In genomic region chr5:150300496-150301169, GRCh38 we compare ENCODE assay signal across 24 cellular contexts. TPM values are rescaled to one million over a fixed set of nuclear protein-coding genes. Genes with fewer than 3 reads are reported as not detected.
DNase-seq lines count a peak whose midpoint lies in the region; ATAC-seq, FAIRE-seq and TF ChIP-seq lines count a peak whose summit lies in the region.
"Had no signal": no experiment of that assay in that cellular context is flagged by ENCODE, and none has a peak within 500 bp of the region (broad histone marks: within the 10 kb centered on the region; RNA-seq: fewer than 3 reads in every experiment).

No MANE protein-coding gene starts in this region.

- peaks cover 75% of the 10 kb centered on the region for H3K4me1 ChIP-seq in A549
- H3K4me1 ChIP-seq in endodermal cell (ENCODE audit: control insufficient read depth, insufficient read depth, low read length) = peaks cover 21% of the 10 kb centered on the region
- H3K4me1 ChIP-seq in PC-3 (ENCODE audit: insufficient read depth, low read length) = peaks cover 20% of the 10 kb centered on the region

- H3K9me3 Mint-ChIP-seq in endodermal cell (no peaks in the 10 kb centered on the region), nephron progenitor cell (no peaks in the 10 kb centered on the region)
- H3K9me3 Mint-ChIP-seq: activated naive CD8-positive, alpha-beta T cell treated with anti-CD3 and anti-CD28 coated beads, Interleukin-2, amount 10 ng/mL, durations not matched to agents 7 days and 5 days; activated T-helper 1 cell treated with anti-CD3 and anti-CD28 coated beads, Interleukin-12 subunit alpha, Interleukin-12 subunit beta, Interleukin-2, Interleukin-4 antibody, amounts not matched to agents 30 ng/mL and 10 ng/mL and 1 ng/mL, durations not matched to agents 14 hours and 24 hours and 36 hours; dendritic cell treated with granulocyte-macrophage colony-stimulating factor and Interleukin-4, amounts not matched to agents 40 ng/mL and 50 ng/mL, for 4 days; T-helper 1 cell treated with Interleukin-12 subunit alpha and Interleukin-12 subunit beta and Interleukin-4 antibody, amounts not matched to agents 30 μg/mL and 1 μg/mL, for 36 hours had no signal

- ATAC-seq in A549 (no peak), HG03378 (IDR thresholded peaks at IDR 0.05; ENCODE audit: unreplicated experiment) (no peak), PC-3 (no peak)
- ATAC-seq: left ventricle myocardium superior had no signal

- H3K36me3 Mint-ChIP-seq in endodermal cell (ENCODE audit: low read depth) (peaks cover 2% of the 10 kb centered on the region), nephron progenitor cell (ENCODE audit: low read depth) (no peaks in the 10 kb centered on the region)
- H3K36me3 Mint-ChIP-seq: activated naive CD8-positive, alpha-beta T cell treated with anti-CD3 and anti-CD28 coated beads, Interleukin-2, amount 10 ng/mL, durations not matched to agents 7 days and 5 days; CD14-positive monocyte had no signal

- no peaks in the 10 kb centered on the region for H3K79me2 ChIP-seq in PC-3 (ENCODE audit: low read length)

- FAIRE-seq in A549 (lab: Jason Lieb, UNC) = no peak
- FAIRE-seq: A204.1, HTR-8/SVneo had no signal

- H3K9me2 ChIP-seq in PC-3 (replicated peaks; ENCODE audit: low read length) = no peaks in the 10 kb centered on the region

- CTCF ChIA-PET in A549 (lab: Yijun Ruan, JAX) (interaction anchor here (0.7 to 6.9 kb wide), 10 partner anchors 10 to 136 kb away, joined by 3 to 75 read pairs (median 4); no protein-coding TSS in a partner anchor), PC-3 (lab: Charles Lee) (no interaction called here)

- peak overlapping the region; percentile 0 for H3K4me3 Mint-ChIP-seq in endodermal cell
- peak overlapping the region; percentile 44 for H3K4me3 Mint-ChIP-seq in nephron progenitor cell
- H3K4me3 Mint-ChIP-seq: activated naive CD8-positive, alpha-beta T cell treated with anti-CD3 and anti-CD28 coated beads, Interleukin-2, amount 10 ng/mL, durations not matched to agents 7 days and 5 days; activated T-helper 1 cell treated with anti-CD3 and anti-CD28 coated beads, Interleukin-12 subunit alpha, Interleukin-12 subunit beta, Interleukin-2, Interleukin-4 antibody, amounts not matched to agents 30 ng/mL and 10 ng/mL and 1 ng/mL, durations not matched to agents 14 hours and 24 hours and 36 hours; dendritic cell treated with granulocyte-macrophage colony-stimulating factor and Interleukin-4, amounts not matched to agents 40 ng/mL and 50 ng/mL, for 4 days; T-helper 1 cell treated with Interleukin-12 subunit alpha and Interleukin-12 subunit beta and Interleukin-4 antibody, amounts not matched to agents 30 μg/mL and 1 μg/mL, for 36 hours had no signal

- H3K9ac ChIP-seq in endodermal cell (ENCODE audit: extremely low read depth, low read length, poor library complexity, severe bottlenecking) (peak overlapping the region; percentile 34), PC-3 (ENCODE audit: low read length) (no peak overlapping the region)

- H3F3A ChIP-seq in PC-3 (ENCODE audit: low read length, unreplicated experiment) = no peaks in the 10 kb centered on the region

- no peak for TF ChIP-seq EP300 in A549 (IDR thresholded peaks at IDR 0.05)

- DNase-seq in A549 (ENCODE audit: low read depth in 1 of 2, low spot score in 1 of 2) (no peak), MG63 (no peak), endodermal cell (peak; percentile 81), nephron progenitor cell (no peak), NCI-H526 (lab: John Stamatoyannopoulos, UW) (no peak), PC-3 (no peak)
- DNase-seq in activated effector memory CD4-positive, alpha-beta T cell treated with Interleukin-2 at 50 U/mL for 16 hours = no peak
- DNase-seq: activated naive CD8-positive, alpha-beta T cell treated with anti-CD3 and anti-CD28 coated beads, Interleukin-2, amount 10 ng/mL, durations not matched to agents 7 days and 5 days; brain microvascular endothelial cell; left ventricle myocardium superior; NCI-H146; SHP77 treated with DMSO at 0.1 percent for 48 hours; stimulated activated CD4-positive, alpha-beta T cell treated with anti-CD3 and anti-CD28 coated beads, Interleukin-4, amount 100 ng/mL, for 4 hours; substantia nigra had no signal

- no peak for TF ChIP-seq RAD21 in A549 (conservative IDR thresholded peaks at IDR 0.05 in 1 of 2, IDR thresholded peaks at IDR 0.05 in 1 of 2)

- H3K27me3 Mint-ChIP-seq in endodermal cell (ENCODE audit: insufficient read depth) (peaks cover 74% of the 10 kb centered on the region), nephron progenitor cell (ENCODE audit: low read depth, poor library complexity) (peaks cover 11% of the 10 kb centered on the region)

- BruUV-seq in PC-3 (replicated peaks; lab: Mats Ljungman, UMichigan) = no TSS peak

- no peak overlapping the region for H2AFZ ChIP-seq in PC-3 (ENCODE audit: low read length)

- H3K4me2 ChIP-seq in A549 (peak overlapping the region; percentile 97), PC-3 (ENCODE audit: low read length) (no peak overlapping the region)

- H3K4me1 Mint-ChIP-seq in endodermal cell = peaks cover 39% of the 10 kb centered on the region
- H3K4me1 Mint-ChIP-seq in nephron progenitor cell = peaks cover 56% of the 10 kb centered on the region

- POLR2A ChIA-PET in A549 (lab: Yijun Ruan, JAX) = no interaction called here
- POLR2A ChIA-PET in PC-3 (lab: Charles Lee; ENCODE audit: unreplicated experiment) = no interaction called here

- H3K36me3 ChIP-seq in MG63 = peaks cover 10% of the 10 kb centered on the region
- H3K36me3 ChIP-seq in endodermal cell (ENCODE audit: control insufficient read depth, insufficient read depth, low read length) = no peaks in the 10 kb centered on the region
- H3K36me3 ChIP-seq in PC-3 (ENCODE audit: low read depth, low read length) = no peaks in the 10 kb centered on the region
- H3K36me3 ChIP-seq: brain microvascular endothelial cell had no signal

- H3K9me3 ChIP-seq in A549 (no peaks in the 10 kb centered on the region), MG63 (no peaks in the 10 kb centered on the region), endodermal cell (ENCODE audit: control insufficient read depth, low read length) (no peaks in the 10 kb centered on the region), PC-3 (ENCODE audit: low read length) (no peaks in the 10 kb centered on the region)

- WGBS in A549 (ENCODE audit: missing lambda C conversion rate) = 87% methylated on average over 13 of the region's 13 CpGs
- WGBS in endodermal cell (ENCODE audit: insufficient coverage in 1 of 2, insufficient read length in 1 of 2), 2 experiments = 62 to 64% methylated on average over 11 to 13 of the region's 13 CpGs

- TF ChIP-seq CTCF in A549 (IDR thresholded peaks at IDR 0.05) = no peak
- no peak for TF ChIP-seq CTCF in endodermal cell (conservative IDR thresholded peaks at IDR 0.05)
- no peak for TF ChIP-seq CTCF in nephron progenitor cell (IDR thresholded peaks at IDR 0.05)
- TF ChIP-seq CTCF in PC-3 (conservative IDR thresholded peaks at IDR 0.05; ENCODE audit: low read depth, low read length) = no peak

- intact Hi-C loops in PC-3 (cut with micrococcal nuclease) = no loop called here

- peak overlapping the region; percentile 59 to 87; a peak in 5 of 6 replicates for H3K27ac ChIP-seq in A549
- no peak overlapping the region for H3K27ac ChIP-seq in endodermal cell (ENCODE audit: low read depth, low read length)
- no peak overlapping the region for H3K27ac ChIP-seq in PC-3 (ENCODE audit: low read length)
- H3K27ac ChIP-seq: brain microvascular endothelial cell, epithelial cell of prostate, VCaP had no signal

- no peaks in the 10 kb centered on the region for H4K20me1 ChIP-seq in PC-3 (ENCODE audit: low read length)

- H3K27ac Mint-ChIP-seq in endodermal cell (peak overlapping the region; percentile 54), nephron progenitor cell (no peak overlapping the region)
- H3K27ac Mint-ChIP-seq: activated naive CD8-positive, alpha-beta T cell treated with anti-CD3 and anti-CD28 coated beads, Interleukin-2, amount 10 ng/mL, durations not matched to agents 7 days and 5 days; activated T-helper 1 cell treated with anti-CD3 and anti-CD28 coated beads, Interleukin-12 subunit alpha, Interleukin-12 subunit beta, Interleukin-2, Interleukin-4 antibody, amounts not matched to agents 30 ng/mL and 10 ng/mL and 1 ng/mL, durations not matched to agents 14 hours and 24 hours and 36 hours; CD14-positive monocyte; dendritic cell treated with granulocyte-macrophage colony-stimulating factor and Interleukin-4, amounts not matched to agents 40 ng/mL and 50 ng/mL, for 4 days; T-helper 1 cell treated with Interleukin-12 subunit alpha and Interleukin-12 subunit beta and Interleukin-4 antibody, amounts not matched to agents 30 μg/mL and 1 μg/mL, for 36 hours had no signal

- H3K4me3 ChIP-seq in A549 = no peak overlapping the region
- peak overlapping the region; percentile 26 for H3K4me3 ChIP-seq in MG63
- peak overlapping the region; percentile 71 for H3K4me3 ChIP-seq in endodermal cell (ENCODE audit: low read length)
- H3K4me3 ChIP-seq in PC-3 (ENCODE audit: low read length) = no peak overlapping the region
- H3K4me3 ChIP-seq: skin epidermis had no signal

- no peak for TF ChIP-seq POLR2A in A549 (IDR thresholded peaks at IDR 0.05; ENCODE audit: low read length)

- no peaks in the 10 kb centered on the region for H3K27me3 ChIP-seq in MG63
- H3K27me3 ChIP-seq in endodermal cell (ENCODE audit: control insufficient read depth, insufficient read depth, low read length, poor library complexity, severe bottlenecking) = peaks cover 46% of the 10 kb centered on the region
- no peaks in the 10 kb centered on the region for H3K27me3 ChIP-seq in PC-3 (ENCODE audit: low read length)
- H3K27me3 ChIP-seq: brain microvascular endothelial cell had no signal

RNA-seq across cellular contexts. Expression of gene ARSI, which starts 2.1 kb away (rescaled TPM):
- polyA plus RNA-seq in A549 (2011; rRNA removed) = 2.9 and 3.2 TPM in 2 replicates
- polyA plus RNA-seq in A549 (2012; cell fraction: cytosol; rRNA removed) = 10.5 and 13.8 TPM in 2 replicates
- polyA plus RNA-seq in A549 (2012; cell fraction: nucleus; rRNA removed) = 24.0 and 29.6 TPM in 2 replicates
- polyA plus RNA-seq in A549 (2017; fragmentation: RNase III; extraction: RNeasy Plus Mini Kit Qiagen cat#74134 plus additional on column Dnase treatment) = 17.4 to 24.1 TPM (median 22.0 TPM) in 3 replicates
- 3.4 and 5.7 TPM in 2 replicates for polyA minus RNA-seq in A549 (2011; rRNA and poly(A)+ RNA removed)
- 38.8 and 45.4 TPM in 2 replicates for total RNA-seq in MG63 (2014; rRNA removed; shearing (Covaris generic); ENCODE audit: low replicate concordance)
- total RNA-seq in endodermal cell = 1 to 10 TPM; 2.4 to 2.7 TPM
- 3.2 TPM for polyA plus RNA-seq in endodermal cell (2013, experiment 1 of 2)
- polyA plus RNA-seq in endodermal cell (2013, experiment 2 of 2) = 3.6 TPM
- total RNA-seq in PC-3 (2014; rRNA removed) = 5.9 and 6.3 TPM in 2 replicates
- total RNA-seq: activated naive CD8-positive, alpha-beta T cell treated with anti-CD3 and anti-CD28 coated beads, Interleukin-2, amount 10 ng/mL, durations not matched to agents 7 days and 5 days; activated T-helper 1 cell treated with anti-CD3 and anti-CD28 coated beads, Interleukin-12 subunit alpha, Interleukin-12 subunit beta, Interleukin-2, Interleukin-4 antibody, amounts not matched to agents 30 ng/mL and 10 ng/mL and 1 ng/mL, durations not matched to agents 14 hours and 24 hours and 36 hours had no signal
- polyA plus RNA-seq: CD14-positive monocyte had no signal

RNA-seq across cellular contexts. Expression of gene CAMK2A, which starts 11.1 kb away (rescaled TPM):
- polyA plus RNA-seq in A549 (2011; rRNA removed) = 0.09 and 0.19 TPM in 2 replicates
- 0.07 and 0.14 TPM in 2 replicates for polyA plus RNA-seq in A549 (2012; cell fraction: cytosol; rRNA removed)
- polyA plus RNA-seq in A549 (2012; cell fraction: nucleus; rRNA removed) = 1.2 and 1.9 TPM in 2 replicates
- 0.67 to 1.6 TPM (median 0.93 TPM) in 3 replicates for polyA plus RNA-seq in A549 (2017; fragmentation: RNase III; extraction: RNeasy Plus Mini Kit Qiagen cat#74134 plus additional on column Dnase treatment)
- polyA minus RNA-seq in A549 (2011; rRNA and poly(A)+ RNA removed) = 0.45 and 0.54 TPM in 2 replicates
- total RNA-seq in MG63 (2014; rRNA removed; shearing (Covaris generic); ENCODE audit: low replicate concordance) = 0.56 TPM in 1 of 2 replicates, not detected in the other
- total RNA-seq in endodermal cell = under 1 TPM; 0.31 to 0.49 TPM
- 1.6 TPM for polyA plus RNA-seq in endodermal cell (2013, experiment 1 of 2)
- polyA plus RNA-seq in endodermal cell (2013, experiment 2 of 2) = 1.6 TPM
- 0.15 TPM in 1 of 2 replicates, not detected in the other for total RNA-seq in PC-3 (2014; rRNA removed)
- total RNA-seq: activated naive CD8-positive, alpha-beta T cell treated with anti-CD3 and anti-CD28 coated beads, Interleukin-2, amount 10 ng/mL, durations not matched to agents 7 days and 5 days; activated T-helper 1 cell treated with anti-CD3 and anti-CD28 coated beads, Interleukin-12 subunit alpha, Interleukin-12 subunit beta, Interleukin-2, Interleukin-4 antibody, amounts not matched to agents 30 ng/mL and 10 ng/mL and 1 ng/mL, durations not matched to agents 14 hours and 24 hours and 36 hours had no signal
- polyA plus RNA-seq: CD14-positive monocyte had no signal

RNA-seq across cellular contexts. Expression of gene TCOF1, which starts 56.9 kb away (rescaled TPM):
- polyA plus RNA-seq in A549 (2011; rRNA removed) (17.5 and 20.9 TPM in 2 replicates), A549 (2017; fragmentation: RNase III; extraction: RNeasy Plus Mini Kit Qiagen cat#74134 plus additional on column Dnase treatment) (44.2 to 50.7 TPM (median 47.1 TPM) in 3 replicates)
- 45.2 and 47.7 TPM in 2 replicates for polyA plus RNA-seq in A549 (2012; cell fraction: cytosol; rRNA removed)
- polyA plus RNA-seq in A549 (2012; cell fraction: nucleus; rRNA removed) = 94.3 and 116 TPM in 2 replicates
- 24.9 and 30.8 TPM in 2 replicates for polyA minus RNA-seq in A549 (2011; rRNA and poly(A)+ RNA removed)
- 76.0 and 118 TPM in 2 replicates for total RNA-seq in MG63 (2014; rRNA removed; shearing (Covaris generic); ENCODE audit: low replicate concordance)
- total RNA-seq in endodermal cell (100 to 1,000 TPM in 1 of 2 donors, 10 to 100 TPM in 1; 88.8 to 107 TPM), PC-3 (2014; rRNA removed) (113 and 149 TPM in 2 replicates)
- polyA plus RNA-seq in endodermal cell (2013, experiment 1 of 2) = 50.0 TPM
- 46.1 TPM for polyA plus RNA-seq in endodermal cell (2013, experiment 2 of 2)

Comparison
In these comparisons a context has a peak if more than half of its experiments do, and no peak if none do; other contexts are left out.
1. H3K27ac ChIP-seq: peak in A549 (2 of 2); none in endodermal cell (single experiment) and PC-3 (single experiment).
2. H3K4me3 ChIP-seq: peak in MG63 (single experiment) and endodermal cell (single experiment); none in A549 (single experiment) and PC-3 (single experiment).